Comparison of ENCODE assay signal across 18 cellular contexts in the genomic region with DNA sequence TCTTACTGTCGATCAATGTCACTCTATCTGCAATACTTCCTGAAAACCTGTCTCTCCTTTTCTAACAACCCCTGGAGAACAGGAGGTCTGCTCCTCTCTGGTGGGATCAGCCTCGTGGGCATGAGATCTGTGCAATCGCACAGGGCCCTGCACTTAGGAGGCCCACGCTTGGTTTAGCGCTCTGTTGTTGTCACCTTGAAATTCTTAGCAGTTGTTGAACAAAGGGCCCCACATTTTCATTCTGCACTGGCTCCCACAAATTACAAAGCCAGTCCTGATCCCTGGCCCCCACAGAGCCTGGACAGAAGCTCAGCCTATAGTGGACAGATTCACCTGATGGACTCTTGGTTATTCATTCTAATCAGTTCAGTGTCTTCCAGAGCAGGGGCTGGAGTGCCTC. TPM values are rescaled to one million over a fixed set of nuclear protein-coding genes. Genes with fewer than 3 reads are reported as not detected.
A peak's percentile ranks its signal among the peaks of the same experiment; 100 is the strongest.
DNase-seq lines count a peak whose midpoint lies in the region; ATAC-seq and TF ChIP-seq lines count a peak whose summit lies in the region.
"Had no signal": no experiment of that assay in that cellular context is flagged by ENCODE, and none has a peak within 500 bp of the region (broad histone marks: within the 10 kb centered on the region; RNA-seq: fewer than 3 reads in every experiment).

No MANE protein-coding gene starts in this region.

- H3K4me1 Mint-ChIP-seq in natural killer cell treated with Interleukin-12 subunit alpha and Interleukin-12 subunit beta and Interleukin-15 and Interleukin-18, amount 100 ng/mL, for 72 hours (ENCODE audit: low read depth in 2 of 2): peaks cover under 1% of the 10 kb centered on the region in 2 donors
- H3K4me1 Mint-ChIP-seq in natural killer cell: peaks cover 2 to 7% of the 10 kb centered on the region in 2 donors
- H3K4me1 Mint-ChIP-seq in T-helper 2 cell treated with Interferon-gamma antibody and Interleukin-4, amounts not matched to agents 5 μg/mL and 100 μg/mL, for 36 hours (ENCODE audit: low read depth): peaks cover under 1% of the 10 kb centered on the region

- no peaks in the 10 kb centered on the region for H3K36me3 Mint-ChIP-seq in natural killer cell treated with Interleukin-12 subunit alpha and Interleukin-12 subunit beta and Interleukin-15 and Interleukin-18, amount 100 ng/mL, for 72 hours
- H3K36me3 Mint-ChIP-seq in natural killer cell: no peaks in the 10 kb centered on the region
- no peaks in the 10 kb centered on the region for H3K36me3 Mint-ChIP-seq in T-helper 2 cell treated with Interferon-gamma antibody and Interleukin-4, amounts not matched to agents 5 μg/mL and 100 μg/mL, for 36 hours (ENCODE audit: low read depth)

- in situ Hi-C loops in brain microvascular endothelial cell (cut with HindIII; ENCODE audit: low pct_ligation_motif_present, low sequenced_read_pairs): no loop called here

- no peaks in the 10 kb centered on the region for H3K27me3 ChIP-seq in brain microvascular endothelial cell (replicated peaks)
- H3K27me3 ChIP-seq in lower lobe of right lung (ENCODE audit: low read depth): peaks cover 4% of the 10 kb centered on the region
- H3K27me3 ChIP-seq: uterus had no signal

- no peaks in the 10 kb centered on the region for H3K4me1 ChIP-seq in lower lobe of right lung

- peak overlapping the region in 1 of 2 donors; percentile 23 for H3K27ac Mint-ChIP-seq in natural killer cell treated with Interleukin-12 subunit alpha and Interleukin-12 subunit beta and Interleukin-15 and Interleukin-18, amount 100 ng/mL, for 72 hours
- no peak overlapping the region for H3K27ac Mint-ChIP-seq in natural killer cell
- H3K27ac Mint-ChIP-seq in T-helper 2 cell treated with Interferon-gamma antibody and Interleukin-4, amounts not matched to agents 5 μg/mL and 100 μg/mL, for 36 hours: no peak overlapping the region
- H3K27ac Mint-ChIP-seq: activated B cell treated with CpG ODN at 0.5 μM for 24 hours; stimulated activated naive CD8-positive, alpha-beta T cell treated with anti-CD3 and anti-CD28 coated beads, Interleukin-15, amount 100 ng/mL, for 72 hours; T-helper 17 cell had no signal

- intact Hi-C loops in natural killer cell (cut with micrococcal nuclease): no loop called here
- intact Hi-C loops in lower lobe of right lung (cut with DNase I): no loop called here

- H3K27ac ChIP-seq in brain microvascular endothelial cell: peak overlapping the region; percentile 60
- no peak overlapping the region for H3K27ac ChIP-seq in lower lobe of right lung
- H3K27ac ChIP-seq: uterus had no signal

- no peaks in the 10 kb centered on the region for H3K9me3 Mint-ChIP-seq in natural killer cell treated with Interleukin-12 subunit alpha and Interleukin-12 subunit beta and Interleukin-15 and Interleukin-18, amount 100 ng/mL, for 72 hours
- no peaks in the 10 kb centered on the region for H3K9me3 Mint-ChIP-seq in natural killer cell
- H3K9me3 Mint-ChIP-seq in T-helper 2 cell treated with Interferon-gamma antibody and Interleukin-4, amounts not matched to agents 5 μg/mL and 100 μg/mL, for 36 hours: no peaks in the 10 kb centered on the region
- H3K9me3 Mint-ChIP-seq: activated B cell treated with CpG ODN at 0.5 μM for 24 hours; stimulated activated naive CD8-positive, alpha-beta T cell treated with anti-CD3 and anti-CD28 coated beads, Interleukin-15, amount 100 ng/mL, for 72 hours had no signal

- H3K4me3 ChIP-seq in brain microvascular endothelial cell (ENCODE audit: low read depth, low read length) (peak overlapping the region; percentile 93), lower lobe of right lung (no peak overlapping the region)
- H3K4me3 ChIP-seq: uterus had no signal

- H3K27me3 Mint-ChIP-seq in natural killer cell treated with Interleukin-12 subunit alpha and Interleukin-12 subunit beta and Interleukin-15 and Interleukin-18, amount 100 ng/mL, for 72 hours: peaks cover 5 to 9% of the 10 kb centered on the region in 2 donors
- peaks cover 0 to 6% of the 10 kb centered on the region in 2 donors for H3K27me3 Mint-ChIP-seq in natural killer cell (ENCODE audit: low read depth in 2 of 2)
- peaks cover 11% of the 10 kb centered on the region for H3K27me3 Mint-ChIP-seq in T-helper 2 cell treated with Interferon-gamma antibody and Interleukin-4, amounts not matched to agents 5 μg/mL and 100 μg/mL, for 36 hours (ENCODE audit: low read depth)
- H3K27me3 Mint-ChIP-seq: stimulated activated naive CD8-positive, alpha-beta T cell treated with anti-CD3 and anti-CD28 coated beads, Interleukin-15, amount 100 ng/mL, for 72 hours had no signal

- ATAC-seq in natural killer cell treated with Interleukin-12 subunit alpha and Interleukin-12 subunit beta and Interleukin-15 and Interleukin-18, amount 100 ng/mL, for 72 hours: no peak
- ATAC-seq in natural killer cell (no peak), lower lobe of right lung (no peak), HG03175 (IDR thresholded peaks at IDR 0.05; ENCODE audit: unreplicated experiment) (no peak)
- ATAC-seq: HepG2; stimulated activated naive CD8-positive, alpha-beta T cell treated with anti-CD3 and anti-CD28 coated beads, Interleukin-15, amount 100 ng/mL, for 72 hours; T-helper 17 cell had no signal

- no peaks in the 10 kb centered on the region for H3K9me3 ChIP-seq in lower lobe of right lung
- H3K9me3 ChIP-seq: uterus had no signal

- TF ChIP-seq CTCF in natural killer cell (IDR thresholded peaks at IDR 0.05) (no peak), brain microvascular endothelial cell (IDR thresholded peaks at IDR 0.05; ENCODE audit: low read depth, low read length, missing control alignments) (no peak), lower lobe of right lung (IDR thresholded peaks at IDR 0.05) (no peak)

- H3K4me3 Mint-ChIP-seq in natural killer cell treated with Interleukin-12 subunit alpha and Interleukin-12 subunit beta and Interleukin-15 and Interleukin-18, amount 100 ng/mL, for 72 hours: no peak overlapping the region
- H3K4me3 Mint-ChIP-seq in natural killer cell: no peak overlapping the region
- H3K4me3 Mint-ChIP-seq in T-helper 2 cell treated with Interferon-gamma antibody and Interleukin-4, amounts not matched to agents 5 μg/mL and 100 μg/mL, for 36 hours: no peak overlapping the region
- H3K4me3 Mint-ChIP-seq: activated B cell treated with CpG ODN at 0.5 μM for 24 hours; stimulated activated naive CD8-positive, alpha-beta T cell treated with anti-CD3 and anti-CD28 coated beads, Interleukin-15, amount 100 ng/mL, for 72 hours; T-helper 17 cell had no signal

- peak; percentile 57 for DNase-seq in natural killer cell treated with Interleukin-12 subunit alpha and Interleukin-12 subunit beta and Interleukin-15 and Interleukin-18, amount 100 ng/mL, for 72 hours (ENCODE audit: low spot score)
- DNase-seq in natural killer cell (no peak), brain microvascular endothelial cell (no peak), lower lobe of right lung (peak; percentile 16), kidney glomerular epithelial cell (lab: John Stamatoyannopoulos, UW) (no peak), COR-L47 (lab: John Stamatoyannopoulos, UW) (no peak)
- no peak for DNase-seq in T-helper 2 cell treated with Interferon-gamma antibody and Interleukin-4, amounts not matched to agents 5 μg/mL and 100 μg/mL, for 36 hours (ENCODE audit: low spot score)
- DNase-seq: activated B cell treated with CpG ODN at 0.5 μM for 24 hours; activated gamma-delta T cell; NCI-H187 treated with DMSO at 0.1 percent for 48 hours; NCI-H446 treated with DMSO at 0.1 percent for 48 hours; SHP77 treated with DMSO at 0.1 percent for 48 hours; stimulated activated naive CD8-positive, alpha-beta T cell treated with anti-CD3 and anti-CD28 coated beads, Interleukin-15, amount 100 ng/mL, for 72 hours; T-helper 17 cell; uterus had no signal

- H3K36me3 ChIP-seq in brain microvascular endothelial cell (replicated peaks): peaks cover 29% of the 10 kb centered on the region
- no peaks in the 10 kb centered on the region for H3K36me3 ChIP-seq in lower lobe of right lung
- H3K36me3 ChIP-seq: uterus had no signal

RNA-seq across cellular contexts. Expression of gene SPOCD1, which starts 18.6 kb away (rescaled TPM):
- not detected for total RNA-seq in natural killer cell treated with Interleukin-12 subunit alpha and Interleukin-12 subunit beta and Interleukin-15 and Interleukin-18, amount 100 ng/mL, for 72 hours
- total RNA-seq in natural killer cell (under 1 TPM in 2 of 3 donors, not detected in 1; 0.54 to 0.68 TPM), lower lobe of right lung (21.6 TPM)
- total RNA-seq: activated B cell treated with CpG ODN at 0.5 μM for 24 hours; activated CD8-positive, alpha-beta memory T cell treated with anti-CD3 and anti-CD28 coated beads for 36 hours had no signal

RNA-seq across cellular contexts. Expression of gene ADGRB2, which starts 33.1 kb away (rescaled TPM):
- 1 to 10 TPM in 1 of 2 donors, not detected in 1; 1.2 TPM for total RNA-seq in natural killer cell treated with Interleukin-12 subunit alpha and Interleukin-12 subunit beta and Interleukin-15 and Interleukin-18, amount 100 ng/mL, for 72 hours
- 10 to 100 TPM in 2 of 3 donors, 1 to 10 TPM in 1; 7.6 to 19.9 (median 12.8) TPM for total RNA-seq in natural killer cell
- 1.1 TPM for total RNA-seq in lower lobe of right lung

Comparison
In these comparisons a context has a peak if more than half of its experiments do, and no peak if none do; other contexts are left out.
1. DNase-seq: peak in natural killer cell treated with Interleukin-12 subunit alpha and Interleukin-12 subunit beta and Interleukin-15 and Interleukin-18, amount 100 ng/mL, for 72 hours (single experiment) and lower lobe of right lung (single experiment); none in natural killer cell (single experiment), brain microvascular endothelial cell (single experiment), kidney glomerular epithelial cell (single experiment), T-helper 2 cell treated with Interferon-gamma antibody and Interleukin-4, amounts not matched to agents 5 μg/mL and 100 μg/mL, for 36 hours (single experiment) and COR-L47 (single experiment).
2. RNA of gene SPOCD1, which starts 18.6 kb away (total RNA-seq): 21.6 TPM in lower lobe of right lung (single experiment); 0.54 to 0.68 TPM in natural killer cell and not detected in natural killer cell treated with Interleukin-12 subunit alpha and Interleukin-12 subunit beta and Interleukin-15 and Interleukin-18, amount 100 ng/mL, for 72 hours; every median in the first group is over 10 times any median in the second.